Comparison of ENCODE assay signal across 1 cellular context in genomic region chr14:92540472-92541048, GRCh38.
TF ChIP-seq lines count a peak whose summit lies in the region.

No MANE protein-coding gene starts in this region.

TF ChIP-seq in SK-N-SH, 30 proteins besides CTCF, POLR2A, EP300 and RAD21 (continued from another document):
- TF ChIP-seq ZBTB33 (IDR thresholded peaks at IDR 0.05; ENCODE audit: borderline replicate concordance, low read depth) (0 out of 2 replicates have a peak, but pooled peaks have one; percentile 50), TAF1 (IDR thresholded peaks at IDR 0.05; ENCODE audit: borderline replicate concordance, low read depth, low read length) (peak; percentile 23; the same call in 1 of the 2 replicates), FOXM1 (IDR thresholded peaks at IDR 0.05; ENCODE audit: low read depth) (peak; percentile 25; the same call in 1 of the 2 replicates), ELF1 (IDR thresholded peaks at IDR 0.05) (peak; percentile 73), FOXJ3 (CRISPR knock-in tag; IDR thresholded peaks at IDR 0.05) (no peak), TCF12 (IDR thresholded peaks at IDR 0.05) (peak; percentile 94), EZH2phosphoT487 (IDR thresholded peaks at IDR 0.05; ENCODE audit: borderline replicate concordance, low read depth) (no peak), RFX5 (IDR thresholded peaks at IDR 0.05; ENCODE audit: low read length) (no peak), TEAD4 (IDR thresholded peaks at IDR 0.05; ENCODE audit: borderline replicate concordance, insufficient read depth) (peak; percentile 69), IRF3 (IDR thresholded peaks at IDR 0.05; ENCODE audit: low read depth, low read length) (no peak)
